In the genomic region with DNA sequence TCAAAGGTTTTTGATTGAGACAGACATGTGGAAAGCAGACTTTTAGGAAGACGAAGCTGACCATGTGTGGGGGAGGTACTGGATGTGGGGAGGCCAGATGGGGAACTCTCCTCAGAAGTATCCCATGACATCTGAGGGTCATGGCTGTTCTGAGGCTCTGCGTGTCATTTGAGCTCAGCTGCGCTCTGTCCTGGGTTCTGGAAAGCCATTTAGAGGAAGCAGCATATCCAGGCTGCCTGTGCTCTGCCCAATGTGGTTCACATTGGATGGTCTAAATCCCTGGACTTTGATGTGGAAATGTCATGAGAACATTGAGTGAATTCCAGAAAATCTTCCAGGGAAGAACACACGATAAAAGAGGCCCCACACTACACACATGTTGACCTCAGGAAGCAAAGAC, we compare ENCODE assay signal across 1 cellular context.
TF ChIP-seq lines count a peak whose summit lies in the region.

No MANE protein-coding gene starts in this region.

TF ChIP-seq in IMR-90, 13 proteins besides CTCF, POLR2A, EP300 and RAD21 (continued from another document):
- TF ChIP-seq MAZ (IDR thresholded peaks at IDR 0.05; ENCODE audit: borderline replicate concordance, low read depth, low read length) (no peak), USF2 (IDR thresholded peaks at IDR 0.05; ENCODE audit: low read depth, low read length) (no peak), RFX5 (IDR thresholded peaks at IDR 0.05; ENCODE audit: low read depth, low read length) (no peak)
